In the genomic region with DNA sequence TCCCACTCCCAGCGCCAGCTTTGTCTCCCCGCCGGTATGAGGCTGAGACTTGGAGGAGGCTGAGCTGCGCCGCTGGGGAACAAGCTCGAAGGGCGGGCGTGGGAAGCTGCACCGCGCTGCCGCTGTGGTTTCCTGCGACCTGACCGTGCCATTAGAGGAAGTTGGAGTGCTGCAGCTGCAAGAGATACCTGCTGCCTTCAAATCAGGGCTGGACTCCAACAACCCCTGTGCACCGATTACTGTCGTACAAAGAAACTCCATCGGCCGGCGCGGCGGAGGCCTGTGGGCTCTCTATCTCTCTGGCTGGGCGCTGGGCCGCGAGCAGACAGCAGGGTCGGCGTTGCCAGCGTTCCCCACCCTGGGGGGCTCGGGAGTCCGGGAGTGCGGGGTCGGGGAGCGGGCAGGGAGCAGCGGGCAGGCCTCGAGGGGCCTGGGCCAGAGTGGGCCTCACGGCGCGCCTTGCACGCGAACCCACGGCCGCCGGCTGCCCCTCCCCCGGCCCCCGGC, we compare ENCODE assay signal across 1 cellular context.
TF ChIP-seq lines count a peak whose summit lies in the region.

No MANE protein-coding gene starts in this region.

TF ChIP-seq in K562, 482 proteins besides CTCF, POLR2A, EP300 and RAD21 (continued from another document and continues in another):
- TF ChIP-seq NR3C1 (CRISPR knock-in tag; IDR thresholded peaks at IDR 0.05): no peak
- TF ChIP-seq YBX1 (IDR thresholded peaks at IDR 0.05): no peak
- no peak for TF ChIP-seq ZNF174 (CRISPR knock-in tag; IDR thresholded peaks at IDR 0.05)
- TF ChIP-seq TAF7 (tag; IDR thresholded peaks at IDR 0.05): no peak
- no peak for TF ChIP-seq ZNF695 (CRISPR knock-in tag; IDR thresholded peaks at IDR 0.05)
- TF ChIP-seq, protein P1, sequence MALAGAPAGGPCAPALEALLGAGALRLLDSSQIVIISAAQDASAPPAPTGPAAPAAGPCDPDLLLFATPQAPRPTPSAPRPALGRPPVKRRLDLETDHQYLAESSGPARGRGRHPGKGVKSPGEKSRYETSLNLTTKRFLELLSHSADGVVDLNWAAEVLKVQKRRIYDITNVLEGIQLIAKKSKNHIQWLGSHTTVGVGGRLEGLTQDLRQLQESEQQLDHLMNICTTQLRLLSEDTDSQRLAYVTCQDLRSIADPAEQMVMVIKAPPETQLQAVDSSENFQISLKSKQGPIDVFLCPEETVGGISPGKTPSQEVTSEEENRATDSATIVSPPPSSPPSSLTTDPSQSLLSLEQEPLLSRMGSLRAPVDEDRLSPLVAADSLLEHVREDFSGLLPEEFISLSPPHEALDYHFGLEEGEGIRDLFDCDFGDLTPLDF (CRISPR knock-in tag; IDR thresholded peaks at IDR 0.05): no peak
- no peak for TF ChIP-seq FOXM1 (IDR thresholded peaks at IDR 0.05; ENCODE audit: low read depth)
- peak; percentile 7; the same call in 1 of the 2 replicates for TF ChIP-seq FOXM1 (CRISPR knock-in tag; IDR thresholded peaks at IDR 0.05; ENCODE audit: low read depth)
- TF ChIP-seq PTBP1 (IDR thresholded peaks at IDR 0.05; ENCODE audit: low read depth, low read length): no peak
- TF ChIP-seq ZKSCAN1 (IDR thresholded peaks at IDR 0.05; ENCODE audit: low read depth, low read length): no peak
- no peak for TF ChIP-seq ZNF644 (tag; IDR thresholded peaks at IDR 0.05; ENCODE audit: low read depth)
- no peak for TF ChIP-seq RAD51 (IDR thresholded peaks at IDR 0.05; ENCODE audit: borderline replicate concordance, low read depth)
- TF ChIP-seq, protein P2, sequence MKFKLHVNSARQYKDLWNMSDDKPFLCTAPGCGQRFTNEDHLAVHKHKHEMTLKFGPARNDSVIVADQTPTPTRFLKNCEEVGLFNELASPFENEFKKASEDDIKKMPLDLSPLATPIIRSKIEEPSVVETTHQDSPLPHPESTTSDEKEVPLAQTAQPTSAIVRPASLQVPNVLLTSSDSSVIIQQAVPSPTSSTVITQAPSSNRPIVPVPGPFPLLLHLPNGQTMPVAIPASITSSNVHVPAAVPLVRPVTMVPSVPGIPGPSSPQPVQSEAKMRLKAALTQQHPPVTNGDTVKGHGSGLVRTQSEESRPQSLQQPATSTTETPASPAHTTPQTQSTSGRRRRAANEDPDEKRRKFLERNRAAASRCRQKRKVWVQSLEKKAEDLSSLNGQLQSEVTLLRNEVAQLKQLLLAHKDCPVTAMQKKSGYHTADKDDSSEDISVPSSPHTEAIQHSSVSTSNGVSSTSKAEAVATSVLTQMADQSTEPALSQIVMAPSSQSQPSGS (CRISPR knock-in tag; IDR thresholded peaks at IDR 0.05): no peak
- peak; percentile 60; the same call in 1 of the 2 replicates for TF ChIP-seq ZBTB1 (CRISPR knock-in tag; IDR thresholded peaks at IDR 0.05; ENCODE audit: borderline replicate concordance, low read depth)
- TF ChIP-seq FOXP1 (CRISPR knock-in tag; IDR thresholded peaks at IDR 0.05): no peak
- TF ChIP-seq ZNF347 (CRISPR knock-in tag; IDR thresholded peaks at IDR 0.05; ENCODE audit: low read depth): no peak
- TF ChIP-seq SMAD2 (IDR thresholded peaks at IDR 0.05; ENCODE audit: low read depth, low read length): no peak
- no peak for TF ChIP-seq BRD4 (IDR thresholded peaks at IDR 0.05)
- no peak for TF ChIP-seq SAFB (IDR thresholded peaks at IDR 0.05; ENCODE audit: borderline replicate concordance, low read depth, low read length)
- no peak for TF ChIP-seq ZNF589 (CRISPR knock-in tag; IDR thresholded peaks at IDR 0.05; ENCODE audit: low read depth)
- TF ChIP-seq RHOXF2B (CRISPR knock-in tag; conservative IDR thresholded peaks at IDR 0.05): no peak
- TF ChIP-seq, protein P3, sequence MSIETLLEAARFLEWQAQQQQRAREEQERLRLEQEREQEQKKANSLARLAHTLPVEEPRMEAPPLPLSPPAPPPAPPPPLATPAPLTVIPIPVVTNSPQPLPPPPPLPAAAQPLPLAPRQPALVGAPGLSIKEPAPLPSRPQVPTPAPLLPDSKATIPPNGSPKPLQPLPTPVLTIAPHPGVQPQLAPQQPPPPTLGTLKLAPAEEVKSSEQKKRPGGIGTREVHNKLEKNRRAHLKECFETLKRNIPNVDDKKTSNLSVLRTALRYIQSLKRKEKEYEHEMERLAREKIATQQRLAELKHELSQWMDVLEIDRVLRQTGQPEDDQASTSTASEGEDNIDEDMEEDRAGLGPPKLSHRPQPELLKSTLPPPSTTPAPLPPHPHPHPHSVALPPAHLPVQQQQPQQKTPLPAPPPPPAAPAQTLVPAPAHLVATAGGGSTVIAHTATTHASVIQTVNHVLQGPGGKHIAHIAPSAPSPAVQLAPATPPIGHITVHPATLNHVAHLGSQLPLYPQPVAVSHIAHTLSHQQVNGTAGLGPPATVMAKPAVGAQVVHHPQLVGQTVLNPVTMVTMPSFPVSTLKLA (conservative IDR thresholded peaks at IDR 0.05): no peak
- no peak for TF ChIP-seq KLF1 (tag; IDR thresholded peaks at IDR 0.05)
- no peak for TF ChIP-seq ELF2 (CRISPR knock-in tag; IDR thresholded peaks at IDR 0.05)
- TF ChIP-seq RNF219 (CRISPR knock-in tag; IDR thresholded peaks at IDR 0.05): no peak
- TF ChIP-seq DDX20 (tag; IDR thresholded peaks at IDR 0.05; ENCODE audit: low read depth): no peak
- TF ChIP-seq ZNF197 (CRISPR knock-in tag; IDR thresholded peaks at IDR 0.05; ENCODE audit: low read depth): no peak
- TF ChIP-seq ZNF143 (CRISPR knock-in tag; IDR thresholded peaks at IDR 0.05): no peak
- TF ChIP-seq TFAP4 (CRISPR knock-in tag; IDR thresholded peaks at IDR 0.05; ENCODE audit: borderline replicate concordance): peak; percentile 72
- TF ChIP-seq, protein P4, sequence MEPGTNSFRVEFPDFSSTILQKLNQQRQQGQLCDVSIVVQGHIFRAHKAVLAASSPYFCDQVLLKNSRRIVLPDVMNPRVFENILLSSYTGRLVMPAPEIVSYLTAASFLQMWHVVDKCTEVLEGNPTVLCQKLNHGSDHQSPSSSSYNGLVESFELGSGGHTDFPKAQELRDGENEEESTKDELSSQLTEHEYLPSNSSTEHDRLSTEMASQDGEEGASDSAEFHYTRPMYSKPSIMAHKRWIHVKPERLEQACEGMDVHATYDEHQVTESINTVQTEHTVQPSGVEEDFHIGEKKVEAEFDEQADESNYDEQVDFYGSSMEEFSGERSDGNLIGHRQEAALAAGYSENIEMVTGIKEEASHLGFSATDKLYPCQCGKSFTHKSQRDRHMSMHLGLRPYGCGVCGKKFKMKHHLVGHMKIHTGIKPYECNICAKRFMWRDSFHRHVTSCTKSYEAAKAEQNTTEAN (CRISPR knock-in tag; IDR thresholded peaks at IDR 0.05): 0 out of 2 replicates have a peak, but pooled peaks have one; percentile 31
- no peak for TF ChIP-seq ZNF76 (CRISPR knock-in tag; IDR thresholded peaks at IDR 0.05; ENCODE audit: borderline replicate concordance)
- TF ChIP-seq ZZZ3 (IDR thresholded peaks at IDR 0.05): no peak
- TF ChIP-seq HOXB6 (CRISPR knock-in tag; IDR thresholded peaks at IDR 0.05; ENCODE audit: borderline replicate concordance): no peak
- TF ChIP-seq DPF2 (IDR thresholded peaks at IDR 0.05): peak; percentile 11; the same call in 1 of the 2 replicates
- TF ChIP-seq CSDE1 (IDR thresholded peaks at IDR 0.05): no peak
- no peak for TF ChIP-seq WHSC1 (IDR thresholded peaks at IDR 0.05; ENCODE audit: low read length)
- no peak for TF ChIP-seq ZNF436 (CRISPR knock-in tag; IDR thresholded peaks at IDR 0.05)
- no peak for TF ChIP-seq PRMT5 (CRISPR knock-in tag; IDR thresholded peaks at IDR 0.05)
- no peak for TF ChIP-seq HCFC1 (IDR thresholded peaks at IDR 0.05; ENCODE audit: low read depth, low read length)
- no peak for TF ChIP-seq E4F1 (CRISPR knock-in tag; IDR thresholded peaks at IDR 0.05; ENCODE audit: borderline replicate concordance)
- no peak for TF ChIP-seq ZNF77 (CRISPR knock-in tag; IDR thresholded peaks at IDR 0.05)
- no peak for TF ChIP-seq RBM17 (IDR thresholded peaks at IDR 0.05; ENCODE audit: borderline replicate concordance, low read depth, low read length)
- no peak for TF ChIP-seq NONO (IDR thresholded peaks at IDR 0.05; ENCODE audit: low read depth in 2 of 2, low read length in 1 of 2)
- no peak for TF ChIP-seq ZNF717 (CRISPR knock-in tag; IDR thresholded peaks at IDR 0.05)
- no peak for TF ChIP-seq TCF7 (IDR thresholded peaks at IDR 0.05; ENCODE audit: borderline replicate concordance)
- TF ChIP-seq HDAC3 (IDR thresholded peaks at IDR 0.05; ENCODE audit: borderline replicate concordance, partially characterized antibody): no peak
- no peak for TF ChIP-seq PTTG1 (tag; IDR thresholded peaks at IDR 0.05; ENCODE audit: low read depth)
- TF ChIP-seq CEBPZ (IDR thresholded peaks at IDR 0.05; ENCODE audit: borderline replicate concordance, low read depth, low read length): no peak
- peak; percentile 62 to 79; a peak in 3 of 4 replicates for TF ChIP-seq MLLT1 (IDR thresholded peaks at IDR 0.05)
- TF ChIP-seq RBM25 (IDR thresholded peaks at IDR 0.05; ENCODE audit: low read depth, low read length, severe bottlenecking): no peak
- TF ChIP-seq POU5F1 (IDR thresholded peaks at IDR 0.05; ENCODE audit: borderline replicate concordance, low read depth, low read length, partially characterized antibody): no peak
- TF ChIP-seq BACH1 (tag; IDR thresholded peaks at IDR 0.05): no peak
- TF ChIP-seq ID3 (CRISPR knock-in tag; IDR thresholded peaks at IDR 0.05): no peak
- TF ChIP-seq ID3 (tag; IDR thresholded peaks at IDR 0.05): no peak
